ENCODE assay signal across 23 cellular contexts in the genomic region with DNA sequence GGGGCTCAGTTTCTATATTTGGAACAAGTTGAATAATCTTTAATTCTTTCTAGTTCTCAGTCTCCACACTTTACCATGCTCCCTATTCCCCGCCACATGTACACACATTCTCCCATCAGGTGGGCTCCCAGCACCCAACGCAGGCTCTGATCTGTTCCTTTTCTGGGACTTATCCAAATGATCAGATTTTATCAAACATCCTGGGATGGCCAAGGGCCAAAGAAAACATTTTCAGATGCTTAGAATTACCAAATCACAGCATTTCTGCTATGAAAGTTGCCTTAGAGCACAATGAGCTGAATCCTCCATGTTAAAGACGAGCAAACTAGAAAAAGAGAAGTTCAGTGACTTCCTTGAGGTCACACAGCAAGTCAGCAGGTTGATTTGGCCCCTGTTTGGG.
"Had no signal": no experiment of that assay in that cellular context is flagged by ENCODE, and none has a peak within 500 bp of the region (broad histone marks: within the 10 kb centered on the region; RNA-seq: fewer than 3 reads in every experiment).

No MANE protein-coding gene starts in this region.

- H2AFZ ChIP-seq: neural progenitor cell had no signal

- ATAC-seq: left lobe of liver; naive thymus-derived CD4-positive, alpha-beta T cell; psoas muscle; right cardiac atrium; stimulated activated effector memory CD8-positive, alpha-beta T cell treated with anti-CD3 and anti-CD28 coated beads, Interleukin-12 subunit alpha, Interleukin-12 subunit beta, amount 100 ng/mL, for 72 hours; stimulated activated naive CD8-positive, alpha-beta T cell treated with anti-CD3 and anti-CD28 coated beads, Interleukin-15, Interleukin-2, amounts not matched to agents 100 U/mL and 50 U/mL, for 24 hours had no signal

- H3K27ac ChIP-seq: colonic mucosa, neural progenitor cell, psoas muscle, sigmoid colon, thoracic aorta, tibial nerve, upper lobe of left lung had no signal

- H3K27me3 ChIP-seq: colonic mucosa, neural progenitor cell, sigmoid colon, tibial nerve, upper lobe of left lung had no signal

- H3K4me2 ChIP-seq: neural progenitor cell had no signal

- DNase-seq: colonic mucosa; effector memory CD4-positive, alpha-beta T cell; erythroblast; kidney; mesenchymal stem cell; naive thymus-derived CD4-positive, alpha-beta T cell; nucleus accumbens; posterior cingulate gyrus; psoas muscle; right cardiac atrium; sigmoid colon; stimulated activated CD4-positive, alpha-beta T cell treated with anti-CD3 and anti-CD28 coated beads, Interleukin-2, amount 100 ng/mL, for 24 hours; stimulated activated CD4-positive, alpha-beta T cell treated with anti-CD3 and anti-CD28 coated beads, Interleukin-4, amount 100 ng/mL, for 24 hours; stimulated activated naive CD8-positive, alpha-beta T cell treated with anti-CD3 and anti-CD28 coated beads, Interleukin-15, Interleukin-2, amounts not matched to agents 100 U/mL and 50 U/mL, for 24 hours; upper lobe of left lung had no signal

- H3K4me1 Mint-ChIP-seq: naive thymus-derived CD4-positive, alpha-beta T cell; nephron; stimulated activated effector memory CD8-positive, alpha-beta T cell treated with anti-CD3 and anti-CD28 coated beads, Interleukin-12 subunit alpha, Interleukin-12 subunit beta, amount 100 ng/mL, for 72 hours had no signal

- H3K9me3 ChIP-seq: colonic mucosa, psoas muscle, sigmoid colon, thoracic aorta, tibial nerve, upper lobe of left lung had no signal

- H3K4me3 ChIP-seq: colonic mucosa, neural progenitor cell, psoas muscle, sigmoid colon, thoracic aorta, tibial nerve, upper lobe of left lung had no signal

- H3K36me3 ChIP-seq: colonic mucosa, neural progenitor cell, sigmoid colon, thoracic aorta, tibial nerve, upper lobe of left lung had no signal

- H3K9me3 Mint-ChIP-seq: dendritic cell treated with granulocyte-macrophage colony-stimulating factor and Interleukin-4, amounts not matched to agents 40 ng/mL and 50 ng/mL, for 4 days; mesothelial cell of epicardium; naive thymus-derived CD4-positive, alpha-beta T cell; nephron; neural progenitor cell; stimulated activated effector memory CD8-positive, alpha-beta T cell treated with anti-CD3 and anti-CD28 coated beads, Interleukin-12 subunit alpha, Interleukin-12 subunit beta, amount 100 ng/mL, for 72 hours had no signal

- H3K27ac Mint-ChIP-seq: dendritic cell treated with granulocyte-macrophage colony-stimulating factor and Interleukin-4, amounts not matched to agents 40 ng/mL and 50 ng/mL, for 4 days; mesothelial cell of epicardium; naive thymus-derived CD4-positive, alpha-beta T cell; nephron; neural progenitor cell; stimulated activated effector memory CD8-positive, alpha-beta T cell treated with anti-CD3 and anti-CD28 coated beads, Interleukin-12 subunit alpha, Interleukin-12 subunit beta, amount 100 ng/mL, for 72 hours had no signal

- H3K4me1 ChIP-seq: colonic mucosa, sigmoid colon, upper lobe of left lung had no signal

- H3K4me3 Mint-ChIP-seq: dendritic cell treated with granulocyte-macrophage colony-stimulating factor and Interleukin-4, amounts not matched to agents 40 ng/mL and 50 ng/mL, for 4 days; mesothelial cell of epicardium; naive thymus-derived CD4-positive, alpha-beta T cell; nephron; neural progenitor cell; stimulated activated effector memory CD8-positive, alpha-beta T cell treated with anti-CD3 and anti-CD28 coated beads, Interleukin-12 subunit alpha, Interleukin-12 subunit beta, amount 100 ng/mL, for 72 hours had no signal

- H3K36me3 Mint-ChIP-seq: mesothelial cell of epicardium; naive thymus-derived CD4-positive, alpha-beta T cell; neural progenitor cell; stimulated activated effector memory CD8-positive, alpha-beta T cell treated with anti-CD3 and anti-CD28 coated beads, Interleukin-12 subunit alpha, Interleukin-12 subunit beta, amount 100 ng/mL, for 72 hours had no signal
